Comparison of ENCODE assay signal across 1 cellular context in the genomic region with DNA sequence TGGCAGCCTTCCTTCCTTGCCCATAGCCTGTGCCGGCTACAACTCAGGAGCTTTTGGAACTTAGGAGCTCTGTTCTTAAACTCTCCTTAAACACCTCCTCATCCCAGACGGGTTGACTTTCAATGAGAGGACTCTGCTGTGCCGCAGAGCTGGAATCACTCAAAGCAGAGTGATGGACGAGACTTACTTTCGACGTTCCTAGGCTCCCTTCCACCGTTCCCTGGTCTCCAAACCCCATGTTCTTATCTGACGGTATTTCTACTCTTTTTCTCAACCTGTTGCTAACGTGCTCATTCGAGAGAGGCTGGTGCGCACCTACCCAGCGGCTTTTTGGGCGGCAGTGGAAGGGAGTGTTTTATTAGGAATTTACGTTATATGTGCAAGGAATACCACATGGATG.
TF ChIP-seq lines count a peak whose summit lies in the region.

No MANE protein-coding gene starts in this region.

TF ChIP-seq in HepG2, 621 proteins besides CTCF, POLR2A, EP300 and RAD21 (continued from another document):
- TF ChIP-seq, protein P1, sequence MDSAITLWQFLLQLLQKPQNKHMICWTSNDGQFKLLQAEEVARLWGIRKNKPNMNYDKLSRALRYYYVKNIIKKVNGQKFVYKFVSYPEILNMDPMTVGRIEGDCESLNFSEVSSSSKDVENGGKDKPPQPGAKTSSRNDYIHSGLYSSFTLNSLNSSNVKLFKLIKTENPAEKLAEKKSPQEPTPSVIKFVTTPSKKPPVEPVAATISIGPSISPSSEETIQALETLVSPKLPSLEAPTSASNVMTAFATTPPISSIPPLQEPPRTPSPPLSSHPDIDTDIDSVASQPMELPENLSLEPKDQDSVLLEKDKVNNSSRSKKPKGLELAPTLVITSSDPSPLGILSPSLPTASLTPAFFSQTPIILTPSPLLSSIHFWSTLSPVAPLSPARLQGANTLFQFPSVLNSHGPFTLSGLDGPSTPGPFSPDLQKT (CRISPR knock-in tag; IDR thresholded peaks at IDR 0.05; ENCODE audit: borderline replicate concordance): no peak
- TF ChIP-seq NFE2 (CRISPR knock-in tag; IDR thresholded peaks at IDR 0.05): no peak
- TF ChIP-seq, protein P2, sequence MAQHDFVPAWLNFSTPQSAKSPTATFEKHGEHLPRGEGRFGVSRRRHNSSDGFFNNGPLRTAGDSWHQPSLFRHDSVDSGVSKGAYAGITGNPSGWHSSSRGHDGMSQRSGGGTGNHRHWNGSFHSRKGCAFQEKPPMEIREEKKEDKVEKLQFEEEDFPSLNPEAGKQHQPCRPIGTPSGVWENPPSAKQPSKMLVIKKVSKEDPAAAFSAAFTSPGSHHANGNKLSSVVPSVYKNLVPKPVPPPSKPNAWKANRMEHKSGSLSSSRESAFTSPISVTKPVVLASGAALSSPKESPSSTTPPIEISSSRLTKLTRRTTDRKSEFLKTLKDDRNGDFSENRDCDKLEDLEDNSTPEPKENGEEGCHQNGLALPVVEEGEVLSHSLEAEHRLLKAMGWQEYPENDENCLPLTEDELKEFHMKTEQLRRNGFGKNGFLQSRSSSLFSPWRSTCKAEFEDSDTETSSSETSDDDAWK (CRISPR knock-in tag; IDR thresholded peaks at IDR 0.05): no peak
- TF ChIP-seq NR2F1 (CRISPR knock-in tag; IDR thresholded peaks at IDR 0.05): no peak
